ENCODE assay signal across 12 cellular contexts in the genomic region with DNA sequence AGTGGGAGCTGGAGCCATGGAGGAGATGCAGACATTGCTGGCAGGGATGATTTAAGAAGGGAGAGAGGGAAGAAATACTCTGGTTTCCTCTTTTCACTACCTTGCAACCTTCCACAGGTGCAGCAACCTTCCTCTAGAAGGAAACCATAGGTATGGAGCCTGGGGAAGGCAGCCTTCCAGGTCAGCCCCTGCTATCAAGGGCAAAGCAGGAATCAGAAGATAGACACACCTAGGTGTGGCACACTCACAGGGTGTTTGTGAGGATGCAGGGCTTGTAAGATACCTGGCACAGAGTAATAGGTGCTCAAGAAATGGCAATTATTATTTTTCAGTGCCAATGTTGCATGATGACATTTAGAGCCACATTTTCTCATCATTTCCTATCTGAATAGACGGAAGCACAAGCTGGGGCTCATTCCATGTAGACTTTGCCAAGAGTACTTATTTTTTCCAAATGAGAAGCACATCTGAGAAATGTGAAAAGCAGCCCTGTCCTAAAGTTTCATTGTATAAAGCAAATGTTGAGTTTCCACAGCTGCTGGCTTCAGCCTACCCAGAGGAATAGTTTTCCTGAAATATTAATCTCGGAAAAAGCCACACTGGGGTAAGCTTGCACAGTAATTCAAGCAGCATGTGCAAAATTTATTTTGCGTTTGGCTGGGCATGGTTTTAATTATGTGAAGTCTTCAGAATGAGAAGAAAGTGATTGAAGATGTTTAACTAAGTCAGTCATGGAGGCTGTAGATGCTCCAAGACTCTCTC. TPM values are rescaled to one million over a fixed set of nuclear protein-coding genes. Genes with fewer than 3 reads are reported as not detected.
"Had no signal": no experiment of that assay in that cellular context is flagged by ENCODE, and none has a peak within 500 bp of the region (broad histone marks: within the 10 kb centered on the region; RNA-seq: fewer than 3 reads in every experiment).

No MANE protein-coding gene starts in this region.

- H3K36me3 ChIP-seq: gastrocnemius medialis, suprapubic skin had no signal

- H3K4me1 ChIP-seq: body of pancreas, gastrocnemius medialis, suprapubic skin had no signal

- DNase-seq: activated CD4-positive, alpha-beta T cell treated with anti-CD3 and anti-CD28 coated beads, Interleukin-2, amount 50 U/mL, for 4 hours; activated T-cell treated with anti-CD3 and anti-CD28 coated beads, Interleukin-2, amount 50 U/mL, for 1 hour; amniotic stem cell; body of pancreas; effector memory CD8-positive, alpha-beta T cell; erythroblast; gastrocnemius medialis; naive B cell; stimulated activated naive CD4-positive, alpha-beta T cell treated with Interleukin-2 at 50 U/mL for 16 hours had no signal

- H3K27ac ChIP-seq: body of pancreas, gastrocnemius medialis, suprapubic skin had no signal

- H3K4me3 ChIP-seq: body of pancreas, gastrocnemius medialis, suprapubic skin had no signal

- H3K27me3 ChIP-seq: body of pancreas, gastrocnemius medialis, suprapubic skin had no signal

- ATAC-seq: activated CD4-positive, CD25-positive, alpha-beta regulatory T cell treated with anti-CD3 and anti-CD28 coated beads, Interleukin-2, amount 50 U/mL, for 24 hours; body of pancreas; effector memory CD8-positive, alpha-beta T cell; gastrocnemius medialis had no signal

- H3K9me3 ChIP-seq: body of pancreas, gastrocnemius medialis, suprapubic skin had no signal

RNA-seq across cellular contexts. Expression of a gene that starts 20.6 kb away (rescaled TPM):
- total RNA-seq: T-helper 2 cell treated with Interferon-gamma antibody and Interleukin-4, amounts not matched to agents 100 ng/mL and 5 ng/mL, for 36 hours had no signal
